ENCODE assay signal across 8 cellular contexts in genomic region chr19:9786342-9786741, GRCh38. TPM values are rescaled to one million over a fixed set of nuclear protein-coding genes. Genes with fewer than 3 reads are reported as not detected.
A peak's percentile ranks its signal among the peaks of the same experiment; 100 is the strongest.
DNase-seq lines count a peak whose midpoint lies in the region; FAIRE-seq and TF ChIP-seq lines count a peak whose summit lies in the region.

No MANE protein-coding gene starts in this region.

- peaks cover 42% of the 10 kb centered on the region for H3F3A ChIP-seq in neural progenitor cell (ENCODE audit: low read depth)

- H3K36me3 ChIP-seq in BJ (ENCODE audit: control insufficient read depth, insufficient read depth, low read length) = no peaks in the 10 kb centered on the region
- H3K36me3 ChIP-seq in OCI-LY3 (replicated peaks; ENCODE audit: low read depth, low read length) = no peaks in the 10 kb centered on the region
- no peaks in the 10 kb centered on the region for H3K36me3 ChIP-seq in neural progenitor cell

- H4K20me1 ChIP-seq in OCI-LY3 (ENCODE audit: insufficient read depth, low read length) (no peaks in the 10 kb centered on the region), neural progenitor cell (ENCODE audit: low read depth) (no peaks in the 10 kb centered on the region)

- H3K27ac Mint-ChIP-seq in endothelial cell (ENCODE audit: unreplicated experiment) (no peak overlapping the region), neural progenitor cell (no peak overlapping the region)

- H3K4me1 Mint-ChIP-seq in endothelial cell (ENCODE audit: unreplicated experiment) (peaks cover 27% of the 10 kb centered on the region), neural progenitor cell (peaks cover 26% of the 10 kb centered on the region)

- H3K9ac ChIP-seq in OCI-LY3 (ENCODE audit: low read length) (peak overlapping the region; percentile 69), neural progenitor cell (no peak overlapping the region)

- no peak for FAIRE-seq in frontal cortex (lab: Jason Lieb, UNC)

- CTCF ChIA-PET in BJ (lab: Yijun Ruan, JAX) = no interaction called here

- H3K27me3 ChIP-seq in BJ (ENCODE audit: control insufficient read depth, insufficient read depth, low read length) = no peaks in the 10 kb centered on the region
- H3K27me3 ChIP-seq in OCI-LY3 (ENCODE audit: low read depth, low read length) = no peaks in the 10 kb centered on the region
- H3K27me3 ChIP-seq in neural progenitor cell = no peaks in the 10 kb centered on the region

- peak overlapping the region; percentile 87 for H2AFZ ChIP-seq in OCI-LY3 (ENCODE audit: low read depth, low read length)
- peak overlapping the region; percentile 74 for H2AFZ ChIP-seq in neural progenitor cell (replicated peaks)

- H3K36me3 Mint-ChIP-seq in endothelial cell (ENCODE audit: low read depth, unreplicated experiment) = peaks cover 3% of the 10 kb centered on the region
- no peaks in the 10 kb centered on the region for H3K36me3 Mint-ChIP-seq in neural progenitor cell

- POLR2A ChIA-PET in BJ (lab: Charles Lee) = no interaction called here

- DNase-seq in BJ (ENCODE audit: low read depth) (no peak), endothelial cell (ENCODE audit: low spot score) (no peak), neural progenitor cell (ENCODE audit: low spot score) (no peak), frontal cortex (ENCODE audit: low spot score in 2 of 2) (no peak), NCI-H1092 (lab: John Stamatoyannopoulos, UW) (no peak), NCI-H345 (lab: John Stamatoyannopoulos, UW) (no peak), NCI-H2081 (lab: John Stamatoyannopoulos, UW) (no peak)

- H3K4me2 ChIP-seq in OCI-LY3 (ENCODE audit: low read length) = peak overlapping the region; percentile 86
- peak overlapping the region; percentile 79 for H3K4me2 ChIP-seq in neural progenitor cell

- H3K27ac ChIP-seq in OCI-LY3 (ENCODE audit: low read length) (no peak overlapping the region; the same call in 1 of the 2 replicates), neural progenitor cell (no peak overlapping the region)

- H3K9me3 ChIP-seq in OCI-LY3 (ENCODE audit: insufficient read depth, low read length) (no peaks in the 10 kb centered on the region), neural progenitor cell (ENCODE audit: low read depth) (no peaks in the 10 kb centered on the region)

- no peaks in the 10 kb centered on the region for H3K9me3 Mint-ChIP-seq in endothelial cell (ENCODE audit: unreplicated experiment)
- H3K9me3 Mint-ChIP-seq in neural progenitor cell = no peaks in the 10 kb centered on the region

- H3K79me2 ChIP-seq in OCI-LY3 (ENCODE audit: low read length) = no peaks in the 10 kb centered on the region
- peaks cover 6% of the 10 kb centered on the region for H3K79me2 ChIP-seq in neural progenitor cell (ENCODE audit: low read depth)

- H3K4me3 ChIP-seq in BJ (ENCODE audit: low read depth, low read length) (peak overlapping the region; percentile 94), OCI-LY3 (ENCODE audit: low read length) (peak overlapping the region; percentile 85), neural progenitor cell (peak overlapping the region; percentile 80)

- TF ChIP-seq CTCF in BJ (IDR thresholded peaks at IDR 0.05; ENCODE audit: insufficient read depth, low read depth, low read length) = no peak
- no peak for TF ChIP-seq CTCF in OCI-LY3 (IDR thresholded peaks at IDR 0.05; ENCODE audit: low read depth, low read length)
- TF ChIP-seq CTCF in endothelial cell (IDR thresholded peaks at IDR 0.05; ENCODE audit: unreplicated experiment) = no peak
- TF ChIP-seq CTCF in neural progenitor cell (IDR thresholded peaks at IDR 0.05) = no peak

- peaks cover 12% of the 10 kb centered on the region for H3K4me1 ChIP-seq in OCI-LY3 (ENCODE audit: low read length)
- peaks cover 19% of the 10 kb centered on the region for H3K4me1 ChIP-seq in neural progenitor cell

- H3K4me3 Mint-ChIP-seq in endothelial cell (ENCODE audit: unreplicated experiment) (peak overlapping the region; percentile 91), neural progenitor cell (peak overlapping the region; percentile 92)

- H3K27me3 Mint-ChIP-seq in endothelial cell (ENCODE audit: unreplicated experiment) (peaks cover 5% of the 10 kb centered on the region), neural progenitor cell (ENCODE audit: insufficient read depth, low read depth) (peaks cover 5% of the 10 kb centered on the region)

RNA-seq across cellular contexts. Expression of gene ZNF846, which starts 17.8 kb away (rescaled TPM):
- 3.6 and 7.7 TPM in 2 replicates for polyA plus RNA-seq in BJ (2011; rRNA removed)
- polyA minus RNA-seq in BJ (2011; rRNA and poly(A)+ RNA removed) = 8.9 and 10.2 TPM in 2 replicates
- total RNA-seq in endothelial cell (ENCODE audit: unreplicated experiment) = 17.6 TPM
- total RNA-seq in neural progenitor cell (ENCODE audit: low replicate concordance) = 13.1 and 18.0 TPM in 2 replicates
- 17.1 TPM for total RNA-seq in frontal cortex

RNA-seq across cellular contexts. Expression of gene FBXL12, which starts 32.5 kb away (rescaled TPM):
- 23.5 and 35.3 TPM in 2 replicates for polyA plus RNA-seq in BJ (2011; rRNA removed)
- polyA minus RNA-seq in BJ (2011; rRNA and poly(A)+ RNA removed) = 11.5 and 13.1 TPM in 2 replicates
- total RNA-seq in endothelial cell (ENCODE audit: unreplicated experiment) (45.9 TPM), neural progenitor cell (ENCODE audit: low replicate concordance) (9.9 and 27.3 TPM in 2 replicates), frontal cortex (6.5 TPM)

RNA-seq across cellular contexts. Expression of gene UBL5, which starts 41.4 kb away (rescaled TPM):
- polyA plus RNA-seq in BJ (2011; rRNA removed) = 506 and 578 TPM in 2 replicates
- 39.4 and 43.6 TPM in 2 replicates for polyA minus RNA-seq in BJ (2011; rRNA and poly(A)+ RNA removed)
- 399 TPM for total RNA-seq in endothelial cell (ENCODE audit: unreplicated experiment)
- total RNA-seq in neural progenitor cell (ENCODE audit: low replicate concordance) = 628 and 652 TPM in 2 replicates
- 97.4 TPM for total RNA-seq in frontal cortex

RNA-seq across cellular contexts. Expression of gene PIN1, which starts 48.8 kb away (rescaled TPM):
- 56.4 and 89.6 TPM in 2 replicates for polyA plus RNA-seq in BJ (2011; rRNA removed)
- 8.1 and 14.3 TPM in 2 replicates for polyA minus RNA-seq in BJ (2011; rRNA and poly(A)+ RNA removed)
- 69.9 TPM for total RNA-seq in endothelial cell (ENCODE audit: unreplicated experiment)
- 43.4 and 141 TPM in 2 replicates for total RNA-seq in neural progenitor cell (ENCODE audit: low replicate concordance)
- 67.3 TPM for total RNA-seq in frontal cortex
